In the genomic region with DNA sequence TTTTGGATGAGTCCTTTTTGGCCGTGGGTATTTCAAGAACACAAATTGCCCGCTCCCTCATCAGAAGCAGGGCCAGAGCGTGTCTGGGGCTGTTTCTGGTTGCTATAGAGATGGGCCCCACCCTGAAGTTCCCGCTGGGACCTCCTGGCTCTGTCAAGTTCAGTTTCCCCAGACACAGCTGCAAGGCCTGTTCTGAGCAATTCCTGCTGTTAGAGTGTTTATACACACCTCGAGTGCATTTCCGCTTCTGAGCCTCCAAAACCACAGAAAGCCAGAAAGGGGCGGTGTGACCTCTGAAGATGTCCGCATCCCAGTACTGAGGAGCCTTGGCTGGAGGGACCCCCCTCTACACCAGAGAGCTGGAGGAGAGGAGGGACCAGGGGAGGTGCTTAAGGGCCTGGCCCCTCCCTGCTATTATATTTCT, we compare ENCODE assay signal across 8 cellular contexts. TPM values are rescaled to one million over a fixed set of nuclear protein-coding genes. Genes with fewer than 3 reads are reported as not detected.
DNase-seq lines count a peak whose midpoint lies in the region; ATAC-seq and TF ChIP-seq lines count a peak whose summit lies in the region.

No MANE protein-coding gene starts in this region.

- no peaks in the 10 kb centered on the region for H3K36me3 ChIP-seq in fibroblast of lung (ENCODE audit: control insufficient read depth, insufficient read depth, low read length)

- DNase-seq in CD14-positive monocyte (ENCODE audit: low spot score) (no peak), T-cell (peak in 13 of 34 experiments; percentile 15 to 47 (median 32)), fibroblast of lung (ENCODE audit: low read depth in 2 of 2) (peak; percentile 60 to 96), skeletal muscle cell (ENCODE audit: low read depth) (peak; percentile 41), NCI-H1105 (lab: John Stamatoyannopoulos, UW) (no peak), NCI-H146 treated with DMSO at 0.1 percent for 48 hours (lab: John Stamatoyannopoulos, UW; ENCODE audit: unreplicated experiment) (no peak)

- H3K27ac Mint-ChIP-seq in CD14-positive monocyte (peak overlapping the region in 4 of 7 donors; percentile 41 to 81 (median 74)), T-cell (peak overlapping the region; percentile 89)

- H3K4me2 ChIP-seq in fibroblast of lung (ENCODE audit: extremely low read depth, insufficient read depth, low read length): peak overlapping the region; percentile 44

- H3K9me3 Mint-ChIP-seq in CD14-positive monocyte (peaks cover 0 to 1% (median 0%) of the 10 kb centered on the region in 7 donors), T-cell (no peaks in the 10 kb centered on the region)

- H3K36me3 Mint-ChIP-seq in CD14-positive monocyte: no peaks in the 10 kb centered on the region
- no peaks in the 10 kb centered on the region for H3K36me3 Mint-ChIP-seq in T-cell

- no peak overlapping the region for H2AFZ ChIP-seq in fibroblast of lung (ENCODE audit: low read length)

- TF ChIP-seq CTCF in CD14-positive monocyte (IDR thresholded peaks at IDR 0.05): no peak
- TF ChIP-seq CTCF in fibroblast of lung (conservative IDR thresholded peaks at IDR 0.05 in 1 of 2, IDR thresholded peaks at IDR 0.05 in 1 of 2; ENCODE audit: low read depth in 1 of 2, low read length in 2 of 2): no peak

- H3K27me3 Mint-ChIP-seq in CD14-positive monocyte (ENCODE audit: low read depth in 3 of 3) (peaks cover 0 to 3% (median 0%) of the 10 kb centered on the region in 3 donors), T-cell (no peaks in the 10 kb centered on the region)

- H3K4me3 Mint-ChIP-seq in CD14-positive monocyte (no peak overlapping the region), T-cell (peak overlapping the region in 2 of 3 donors; percentile 27 to 31)

- peaks cover 8% of the 10 kb centered on the region for H3K4me1 ChIP-seq in fibroblast of lung (ENCODE audit: control insufficient read depth, extremely low read depth, insufficient read depth, low read length)

- H4K20me1 ChIP-seq in fibroblast of lung (ENCODE audit: control insufficient read depth, extremely low read depth, insufficient read depth, low read length): no peaks in the 10 kb centered on the region

- H3K4me3 ChIP-seq in fibroblast of lung (replicated peaks in 1 of 4; ENCODE audit: control extremely low read depth in 1 of 4, insufficient read depth in 1 of 4, low read depth in 3 of 4, low read length in 4 of 4) (no peak overlapping the region), skeletal muscle cell (ENCODE audit: low read depth, low read length) (no peak overlapping the region)

- no peaks in the 10 kb centered on the region for H3K27me3 ChIP-seq in fibroblast of lung (ENCODE audit: control insufficient read depth, insufficient read depth, low read length)

- H3K4me1 Mint-ChIP-seq in CD14-positive monocyte (peaks cover 15% of the 10 kb centered on the region), T-cell (peaks cover 16 to 28% (median 19%) of the 10 kb centered on the region in 3 donors)

- H3K9ac ChIP-seq in fibroblast of lung (ENCODE audit: insufficient read depth, low read length): peak overlapping the region; percentile 17

- ATAC-seq in GM18907 (IDR thresholded peaks at IDR 0.05; ENCODE audit: unreplicated experiment): peak; percentile 84
- ATAC-seq in HG03060 (IDR thresholded peaks at IDR 0.05; ENCODE audit: low read depth, unreplicated experiment): peak; percentile 59
- peak; percentile 54 to 75 (median 73) for ATAC-seq in T-cell (replicated peaks in 1 of 4)

- CTCF ChIA-PET in T-cell (lab: Charles Lee): interaction anchor here in 1 of 2 donors (0.6 to 1.4 kb wide), 6 partner anchors 9 to 618 kb away, joined by 3 to 10 read pairs (median 4); a partner anchor contains a TSS

- H3K9me3 ChIP-seq in fibroblast of lung (ENCODE audit: control insufficient read depth, insufficient read depth, low read depth, low read length): no peaks in the 10 kb centered on the region

- peak overlapping the region; percentile 50 for H3K27ac ChIP-seq in fibroblast of lung (ENCODE audit: insufficient read depth, low read length)

- no peaks in the 10 kb centered on the region for H3K79me2 ChIP-seq in fibroblast of lung (ENCODE audit: control insufficient read depth, insufficient read depth, low read length)

- intact Hi-C loops in CD14-positive monocyte (cut with micrococcal nuclease): no loop called here

- POLR2A ChIA-PET in T-cell (lab: Charles Lee): interaction anchor here (0.6 to 0.9 kb wide), 7 partner anchors 9 to 230 kb away, joined by 3 to 7 read pairs (median 4); a partner anchor contains a TSS

RNA-seq across cellular contexts. Expression of a gene that starts 9.3 kb away (rescaled TPM):
- polyA plus RNA-seq in CD14-positive monocyte (10 to 100 TPM; 62.4 to 93.3 TPM), fibroblast of lung (53.4 and 56.1 TPM in 2 replicates)
- total RNA-seq in T-cell (100 to 1,000 TPM in 3 of 5 donors, 10 to 100 TPM in 2; 91.4 to 158 (median 138) TPM), fibroblast of lung (20.5 and 39.5 TPM in 2 replicates)
- 84.6 and 92.3 TPM in 2 replicates for polyA plus RNA-seq in fibroblast of lung (2012)
- polyA minus RNA-seq in fibroblast of lung (ENCODE audit: low replicate concordance): 56.6 and 62.7 TPM in 2 replicates

RNA-seq across cellular contexts. Expression of a gene that starts 13.9 kb away (rescaled TPM):
- polyA plus RNA-seq in CD14-positive monocyte (not detected), fibroblast of lung (2.2 and 4.8 TPM in 2 replicates)
- total RNA-seq in T-cell (10 to 100 TPM in 3 of 5 donors, 1 to 10 TPM in 2; 2.6 to 24.6 (median 18.3) TPM), fibroblast of lung (16.0 and 18.2 TPM in 2 replicates)
- 4.4 and 10.9 TPM in 2 replicates for polyA plus RNA-seq in fibroblast of lung (2012)
- polyA minus RNA-seq in fibroblast of lung (ENCODE audit: low replicate concordance): 7.7 and 13.2 TPM in 2 replicates

RNA-seq across cellular contexts. Expression of a gene that starts 20.3 kb away (rescaled TPM):
- polyA plus RNA-seq in CD14-positive monocyte (10 to 100 TPM; 28.4 to 53.3 TPM), fibroblast of lung (0.12 and 0.22 TPM in 2 replicates)
- total RNA-seq in T-cell (100 to 1,000 TPM; 148 to 191 (median 180) TPM), fibroblast of lung (1.5 TPM in 2 replicates)
- polyA plus RNA-seq in fibroblast of lung (2012): 0.10 and 0.16 TPM in 2 replicates
- 1.1 TPM in 1 of 2 replicates, not detected in the other for polyA minus RNA-seq in fibroblast of lung (ENCODE audit: low replicate concordance)

RNA-seq across cellular contexts. Expression of a gene that starts 32.3 kb away (rescaled TPM):
- polyA plus RNA-seq in CD14-positive monocyte: 1 to 10 TPM; 5.6 to 5.9 TPM
- 10 to 100 TPM; 22.1 to 52.2 (median 45.9) TPM for total RNA-seq in T-cell
- 15.9 and 17.2 TPM in 2 replicates for total RNA-seq in fibroblast of lung
- 4.3 TPM in 2 replicates for polyA plus RNA-seq in fibroblast of lung
- polyA plus RNA-seq in fibroblast of lung (2012): 8.2 and 8.6 TPM in 2 replicates
- polyA minus RNA-seq in fibroblast of lung (ENCODE audit: low replicate concordance): 6.8 and 11.5 TPM in 2 replicates

RNA-seq across cellular contexts. Expression of a gene that starts 40.2 kb away (rescaled TPM):
- polyA plus RNA-seq in CD14-positive monocyte (10 to 100 TPM; 27.8 to 36.0 TPM), fibroblast of lung (19.3 and 29.7 TPM in 2 replicates)
- total RNA-seq in T-cell (100 to 1,000 TPM; 116 to 170 (median 144) TPM), fibroblast of lung (30.8 and 36.0 TPM in 2 replicates)
- polyA plus RNA-seq in fibroblast of lung (2012): 28.1 and 51.3 TPM in 2 replicates
- 57.4 and 86.3 TPM in 2 replicates for polyA minus RNA-seq in fibroblast of lung (ENCODE audit: low replicate concordance)

Comparison
In these comparisons a context has a peak if more than half of its experiments do, and no peak if none do; other contexts are left out.
1. DNase-seq: peak in fibroblast of lung (2 of 2) and skeletal muscle cell (single experiment); none in CD14-positive monocyte (single experiment), NCI-H1105 (single experiment) and NCI-H146 treated with DMSO at 0.1 percent for 48 hours (single experiment).
2. H3K4me3 Mint-ChIP-seq: peak in T-cell (2 of 3); none in CD14-positive monocyte (0 of 2).
3. RNA of a gene that starts 20.3 kb away (total RNA-seq): 148 to 191 TPM in T-cell; 1.5 TPM in fibroblast of lung; every median in the first group is over 10 times any median in the second.
4. Peak in every context shown above with its lines, with median percentiles within 50 percentile points of each other: ATAC-seq.